Comparison of ENCODE assay signal across 17 cellular contexts in genomic region chr3:189342811-189343210, GRCh38.
DNase-seq lines count a peak whose midpoint lies in the region; ATAC-seq, FAIRE-seq and TF ChIP-seq lines count a peak whose summit lies in the region.
"Had no signal": no experiment of that assay in that cellular context is flagged by ENCODE, and none has a peak within 500 bp of the region (broad histone marks: within the 10 kb centered on the region; RNA-seq: fewer than 3 reads in every experiment).

No MANE protein-coding gene starts in this region.

- intact Hi-C loops in PC-3 (cut with micrococcal nuclease) = no loop called here

- H3K79me2 ChIP-seq in PC-3 (ENCODE audit: low read length) = no peaks in the 10 kb centered on the region

- H4K20me1 ChIP-seq in PC-3 (ENCODE audit: low read length) = no peaks in the 10 kb centered on the region

- H3K36me3 ChIP-seq in PC-3 (ENCODE audit: low read depth, low read length) (no peaks in the 10 kb centered on the region), suprapubic skin (no peaks in the 10 kb centered on the region)
- H3K36me3 ChIP-seq: BE2C, HAP-1 had no signal

- TF ChIP-seq POLR2A in A549 (IDR thresholded peaks at IDR 0.05; ENCODE audit: low read length) (no peak), suprapubic skin (IDR thresholded peaks at IDR 0.05) (no peak)

- no peak for TF ChIP-seq RAD21 in A549 (conservative IDR thresholded peaks at IDR 0.05 in 1 of 2, IDR thresholded peaks at IDR 0.05 in 1 of 2)

- DNase-seq in A549 (ENCODE audit: low read depth in 1 of 2, low spot score in 1 of 2) (no peak), LoVo (ENCODE audit: low spot score) (peak; percentile 11), PC-3 (peak; percentile 7), DMS 273 (lab: John Stamatoyannopoulos, UW; ENCODE audit: unreplicated experiment) (no peak), suprapubic skin (ENCODE audit: low spot score in 2 of 2) (no peak), foreskin keratinocyte (no peak), GOT3 (lab: John Stamatoyannopoulos, UW) (no peak)
- DNase-seq: BE2C, DMS79, NCI-H1105, NCI-H187, OCI-M1, Right ventricle myocardium superior had no signal

- no peaks in the 10 kb centered on the region for H3K27me3 ChIP-seq in PC-3 (ENCODE audit: low read length)
- H3K27me3 ChIP-seq in suprapubic skin = no peaks in the 10 kb centered on the region
- H3K27me3 ChIP-seq in foreskin keratinocyte = no peaks in the 10 kb centered on the region
- H3K27me3 ChIP-seq: BE2C had no signal

- ATAC-seq in A549 = no peak
- ATAC-seq in PC-3 = no peak
- ATAC-seq in foreskin keratinocyte = no peak
- ATAC-seq: HepG2, K562 had no signal

- no peaks in the 10 kb centered on the region for H3K27me3 Mint-ChIP-seq in nephron (ENCODE audit: low read depth)

- H3K9me3 ChIP-seq in A549 (no peaks in the 10 kb centered on the region), PC-3 (ENCODE audit: low read length) (no peaks in the 10 kb centered on the region), suprapubic skin (no peaks in the 10 kb centered on the region)
- H3K9me3 ChIP-seq: BE2C, HAP-1 had no signal

- no peak overlapping the region for H3K4me3 ChIP-seq in A549
- no peak overlapping the region for H3K4me3 ChIP-seq in PC-3 (ENCODE audit: low read length)
- no peak overlapping the region for H3K4me3 ChIP-seq in suprapubic skin
- H3K4me3 ChIP-seq: HAP-1, K562 had no signal

- no peaks in the 10 kb centered on the region for H3K9me2 ChIP-seq in PC-3 (replicated peaks; ENCODE audit: low read length)

- peaks cover 12% of the 10 kb centered on the region for H3K4me1 ChIP-seq in A549
- H3K4me1 ChIP-seq in PC-3 (ENCODE audit: insufficient read depth, low read length) = peaks cover 1% of the 10 kb centered on the region; the same call in 1 of the 2 replicates
- H3K4me1 ChIP-seq in suprapubic skin = no peaks in the 10 kb centered on the region
- H3K4me1 ChIP-seq in foreskin keratinocyte = no peaks in the 10 kb centered on the region
- H3K4me1 ChIP-seq: BE2C, HAP-1 had no signal

- H3K9ac ChIP-seq in PC-3 (ENCODE audit: low read length) = no peak overlapping the region

- TF ChIP-seq EP300 in A549 (IDR thresholded peaks at IDR 0.05) = no peak
- TF ChIP-seq EP300 in suprapubic skin (IDR thresholded peaks at IDR 0.05) = no peak

- POLR2A ChIA-PET in A549 (lab: Yijun Ruan, JAX) = no interaction called here
- POLR2A ChIA-PET in PC-3 (lab: Charles Lee; ENCODE audit: unreplicated experiment) = no interaction called here

- TF ChIP-seq CTCF in A549 (IDR thresholded peaks at IDR 0.05) (no peak), PC-3 (conservative IDR thresholded peaks at IDR 0.05; ENCODE audit: low read depth, low read length) (no peak), nephron (IDR thresholded peaks at IDR 0.05; ENCODE audit: unreplicated experiment in 3 of 3) (no peak), suprapubic skin (IDR thresholded peaks at IDR 0.05) (no peak), foreskin keratinocyte (conservative IDR thresholded peaks at IDR 0.05) (no peak)

- WGBS in A549 (ENCODE audit: missing lambda C conversion rate) = 77% methylated on average over 1 of the region's 1 CpG
- 82% methylated on average over 1 of the region's 1 CpG for WGBS in suprapubic skin

- CTCF ChIA-PET in A549 (lab: Yijun Ruan, JAX) (no interaction called here), PC-3 (lab: Charles Lee) (no interaction called here)

- H3K4me2 ChIP-seq in A549 = no peak overlapping the region; the same call in 2 of the 3 replicates
- H3K4me2 ChIP-seq in PC-3 (ENCODE audit: low read length) = no peak overlapping the region

- no peaks in the 10 kb centered on the region for H3F3A ChIP-seq in PC-3 (ENCODE audit: low read length, unreplicated experiment)

- H3K9me3 Mint-ChIP-seq in nephron = peaks cover 3% of the 10 kb centered on the region

- H3K36me3 Mint-ChIP-seq in nephron (ENCODE audit: low read depth) = no peaks in the 10 kb centered on the region

- peak overlapping the region in 2 of 3 experiments; percentile 9 to 17 for H3K27ac Mint-ChIP-seq in nephron

- H3K4me3 Mint-ChIP-seq in nephron = no peak overlapping the region

- no TSS peak for BruUV-seq in PC-3 (replicated peaks; lab: Mats Ljungman, UMichigan)

- peak overlapping the region; percentile 35 to 49; a peak in 3 of 6 replicates for H3K27ac ChIP-seq in A549
- H3K27ac ChIP-seq in PC-3 (ENCODE audit: low read length) = no peak overlapping the region
- no peak overlapping the region for H3K27ac ChIP-seq in suprapubic skin
- H3K27ac ChIP-seq in foreskin keratinocyte = no peak overlapping the region

- no peak overlapping the region for H2AFZ ChIP-seq in PC-3 (ENCODE audit: low read length)

- peaks cover 38% of the 10 kb centered on the region for H3K4me1 Mint-ChIP-seq in nephron

- FAIRE-seq in A549 (lab: Jason Lieb, UNC) = no peak
- FAIRE-seq: HepG2, K562 had no signal

TF ChIP-seq in A549, 52 proteins besides CTCF, POLR2A, EP300 and RAD21:
- TF ChIP-seq TP53 (CRISPR knock-in tag; IDR thresholded peaks at IDR 0.05) (no peak), EHF (CRISPR knock-in tag; IDR thresholded peaks at IDR 0.05) (no peak), HMGXB4 (CRISPR knock-in tag; IDR thresholded peaks at IDR 0.05; ENCODE audit: borderline replicate concordance) (no peak), KDM1A (IDR thresholded peaks at IDR 0.05; ENCODE audit: low read depth) (no peak), NR3C1 (IDR thresholded peaks at IDR 0.05) (no peak), EHMT2 (IDR thresholded peaks at IDR 0.05; ENCODE audit: low read depth) (no peak), HOXA7 (CRISPR knock-in tag; IDR thresholded peaks at IDR 0.05) (no peak), CBX8 (IDR thresholded peaks at IDR 0.05) (no peak), NPAS2 (CRISPR knock-in tag; IDR thresholded peaks at IDR 0.05; ENCODE audit: borderline replicate concordance) (no peak), ZNF302 (CRISPR knock-in tag; IDR thresholded peaks at IDR 0.05) (no peak), E2F6 (IDR thresholded peaks at IDR 0.05; ENCODE audit: borderline replicate concordance, low read depth) (no peak), HDAC2 (IDR thresholded peaks at IDR 0.05) (no peak), RCOR1 (IDR thresholded peaks at IDR 0.05; ENCODE audit: low read depth, low read length) (no peak), HOXB13 (CRISPR knock-in tag; IDR thresholded peaks at IDR 0.05; ENCODE audit: low read depth) (no peak), SREBF2 (IDR thresholded peaks at IDR 0.05) (no peak), ESRRA (IDR thresholded peaks at IDR 0.05; ENCODE audit: borderline replicate concordance, low read length) (no peak), ELK1 (IDR thresholded peaks at IDR 0.05; ENCODE audit: low read depth, low read length) (no peak), ZSCAN20 (CRISPR knock-in tag; IDR thresholded peaks at IDR 0.05) (no peak)
TF ChIP-seq in A549: peak in this region for 0.

Comparison
In these comparisons a context has a peak if more than half of its experiments do, and no peak if none do; other contexts are left out.
1. DNase-seq: peak in LoVo (single experiment) and PC-3 (single experiment); none in A549 (0 of 2), DMS 273 (single experiment), suprapubic skin (0 of 2), foreskin keratinocyte (0 of 2) and GOT3 (single experiment).
2. H3K27ac ChIP-seq: peak in A549 (2 of 2); none in PC-3 (single experiment), suprapubic skin (single experiment) and foreskin keratinocyte (single experiment).